ENCODE assay signal across 12 cellular contexts in the genomic region with DNA sequence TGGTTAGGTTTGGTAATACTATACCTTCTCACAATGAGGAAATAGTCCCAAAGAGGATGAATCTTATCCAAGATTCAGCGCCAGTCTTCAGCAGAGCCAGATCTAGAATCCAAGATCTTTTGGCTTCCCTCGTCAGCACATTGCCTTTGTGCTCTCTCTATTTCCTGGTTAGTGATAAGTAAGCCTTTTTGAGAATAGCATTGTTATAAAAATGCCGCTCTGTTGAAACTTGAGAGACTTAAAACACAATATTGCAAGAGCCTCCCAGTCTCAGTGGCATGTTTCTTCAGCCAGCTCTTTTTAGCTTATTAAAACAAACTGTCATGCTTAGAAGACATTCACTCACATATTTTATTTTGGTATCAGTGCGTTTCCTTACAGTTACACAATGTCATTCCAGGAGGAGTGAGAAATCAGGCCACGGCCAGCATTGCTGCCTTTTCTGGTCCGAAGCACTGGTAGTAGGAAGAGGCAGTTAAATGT.
DNase-seq lines count a peak whose midpoint lies in the region; ATAC-seq and TF ChIP-seq lines count a peak whose summit lies in the region.
"Had no signal": no experiment of that assay in that cellular context is flagged by ENCODE, and none has a peak within 500 bp of the region (broad histone marks: within the 10 kb centered on the region; RNA-seq: fewer than 3 reads in every experiment).

No MANE protein-coding gene starts in this region.

- intact Hi-C loops in thyroid gland (cut with DNase I) = no loop called here

- 26% methylated on average over 6 of the region's 6 CpGs for whole genome bisulfite sequencing in thyroid gland, 2 donors

- ATAC-seq in esophagus mucosa (peak; percentile 63), HG03039 (IDR thresholded peaks at IDR 0.05; ENCODE audit: unreplicated experiment) (no peak), GM21526 (IDR thresholded peaks at IDR 0.05; ENCODE audit: low FRiP score, unreplicated experiment) (no peak)

- H3K27me3 ChIP-seq in thyroid gland = no peaks in the 10 kb centered on the region

- H3K4me3 ChIP-seq in SK-N-MC (no peak overlapping the region), thyroid gland (replicated peaks in 1 of 3) (no peak overlapping the region)

- TF ChIP-seq CTCF in thyroid gland (IDR thresholded peaks at IDR 0.05) = no peak

- H3K27ac ChIP-seq in SK-N-MC (peak overlapping the region; percentile 64), thyroid gland (peak overlapping the region; percentile 64 to 74 (median 72))

- peaks cover 84 to 87% of the 10 kb centered on the region in 2 donors for H3K4me1 ChIP-seq in thyroid gland

- peak in 1 of 2 donors; percentile 29 for TF ChIP-seq POLR2A in thyroid gland (IDR thresholded peaks at IDR 0.05)

- H3K9ac ChIP-seq in SK-N-MC (ENCODE audit: insufficient read length) = no peak overlapping the region

- H3K36me3 ChIP-seq in SK-N-MC (ENCODE audit: insufficient read depth, low read length) = no peaks in the 10 kb centered on the region; the same call in 1 of the 2 replicates
- H3K36me3 ChIP-seq in thyroid gland = no peaks in the 10 kb centered on the region

- DNase-seq in SK-N-MC (ENCODE audit: low read depth, low spot score) (no peak), midbrain (lab: John Stamatoyannopoulos, UW) (peak; percentile 74), thyroid gland (peak in 1 of 2 donors; percentile 46), NCI-H1048 (lab: John Stamatoyannopoulos, UW) (no peak)
- no peak for DNase-seq in stimulated activated CD4-positive, alpha-beta T cell treated with anti-CD3 and anti-CD28 coated beads, Interleukin-1b, Interleukin-23, amount 100 ng/mL, for 48 hours
- DNase-seq: activated CD4-positive, alpha-beta T cell treated with anti-CD3 and anti-CD28 coated beads for 4 hours; GOT3; NCI-H526 treated with DMSO at 0.1 percent for 48 hours; stimulated activated naive CD4-positive, alpha-beta T cell had no signal

- H3K9me3 ChIP-seq in SK-N-MC (ENCODE audit: low read depth, low read length) = no peaks in the 10 kb centered on the region
- no peaks in the 10 kb centered on the region for H3K9me3 ChIP-seq in thyroid gland
